8 cellular contexts compared by ENCODE assay signal in the genomic region with DNA sequence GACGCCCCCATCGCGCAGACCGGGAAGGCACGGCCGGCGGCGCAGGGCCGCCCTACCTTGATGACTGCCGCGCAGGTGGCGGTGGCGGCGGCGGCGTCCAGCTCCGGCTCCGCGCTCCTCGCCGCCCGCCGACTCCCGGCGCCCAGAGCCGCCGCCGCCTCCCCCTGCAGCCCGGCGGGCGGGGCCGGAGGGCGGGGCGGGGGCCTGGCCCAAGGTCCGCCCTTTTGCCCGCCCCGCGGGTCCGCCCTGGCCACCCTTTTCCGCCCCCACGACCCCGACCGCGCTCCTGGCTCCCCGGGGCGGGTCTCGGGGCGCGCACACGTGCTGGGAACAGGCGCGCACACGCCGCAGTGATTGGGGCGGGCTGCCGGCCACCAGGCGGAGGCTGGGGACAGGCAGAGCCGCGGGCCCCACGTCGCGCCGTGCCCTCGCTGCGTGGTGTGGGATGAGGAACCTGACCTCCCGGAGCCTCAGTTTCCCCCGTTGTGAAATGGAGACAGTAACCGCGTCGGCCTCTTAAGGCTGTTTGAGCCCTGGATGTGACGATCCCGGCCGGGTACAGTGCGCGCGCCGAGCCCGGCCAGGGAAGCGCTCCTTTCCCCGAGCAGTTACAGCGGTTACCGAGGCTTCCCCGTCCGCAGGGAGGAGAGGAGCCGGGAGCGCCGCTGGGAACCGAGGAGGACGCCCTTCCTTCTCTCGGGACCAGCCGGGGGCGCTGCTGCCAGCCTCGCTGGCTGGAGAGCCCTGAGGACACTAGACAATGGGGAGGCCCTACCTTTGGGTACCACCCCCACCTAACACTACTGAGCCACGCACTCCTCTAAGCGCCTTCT. TPM values are rescaled to one million over a fixed set of nuclear protein-coding genes. Genes with fewer than 3 reads are reported as not detected.
DNase-seq lines count a peak whose midpoint lies in the region; ATAC-seq and TF ChIP-seq lines count a peak whose summit lies in the region.

A gene with protein sequence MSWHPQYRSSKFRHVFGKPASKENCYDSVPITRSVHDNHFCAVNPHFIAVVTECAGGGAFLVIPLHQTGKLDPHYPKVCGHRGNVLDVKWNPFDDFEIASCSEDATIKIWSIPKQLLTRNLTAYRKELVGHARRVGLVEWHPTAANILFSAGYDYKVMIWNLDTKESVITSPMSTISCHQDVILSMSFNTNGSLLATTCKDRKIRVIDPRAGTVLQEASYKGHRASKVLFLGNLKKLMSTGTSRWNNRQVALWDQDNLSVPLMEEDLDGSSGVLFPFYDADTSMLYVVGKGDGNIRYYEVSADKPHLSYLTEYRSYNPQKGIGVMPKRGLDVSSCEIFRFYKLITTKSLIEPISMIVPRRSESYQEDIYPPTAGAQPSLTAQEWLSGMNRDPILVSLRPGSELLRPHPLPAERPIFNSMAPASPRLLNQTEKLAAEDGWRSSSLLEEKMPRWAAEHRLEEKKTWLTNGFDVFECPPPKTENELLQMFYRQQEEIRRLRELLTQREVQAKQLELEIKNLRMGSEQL (minus strand): TSS at position 135 of the 833 bp plus-strand sequence. CDS start 34,977 bp downstream, outside the sequence.

- H3K4me1 ChIP-seq in mucosa of descending colon (ENCODE audit: low read depth) = peaks cover 5% of the 10 kb centered on the region

- no peaks in the 10 kb centered on the region for H3K36me3 ChIP-seq in mucosa of descending colon (ENCODE audit: low read depth)

- peak; percentile 88 for DNase-seq in AG08395 (ENCODE audit: low spot score)
- DNase-seq in NOMO-1 (lab: John Stamatoyannopoulos, UW; ENCODE audit: unreplicated experiment in 2 of 2) = peak; percentile 71 to 82
- DNase-seq in activated T-cell treated with anti-CD3 and anti-CD28 coated beads for 24 hours (ENCODE audit: low read depth) = peak; percentile 64
- DNase-seq in epithelial cell of prostate (ENCODE audit: low read depth, low spot score) = peak; percentile 71
- peak; percentile 85 to 93 (median 86) for DNase-seq in mucosa of descending colon
- DNase-seq in stimulated activated CD8-positive, alpha-beta memory T cell treated with anti-CD3 and anti-CD28 coated beads, Interleukin-4, amount 100 ng/mL, for 1 hour (ENCODE audit: low read depth in 2 of 2, low spot score in 1 of 2) = peak; percentile 28 to 44

- no peaks in the 10 kb centered on the region for H3K9me3 ChIP-seq in mucosa of descending colon

- peak within 1 kb of the TSS; percentile 87 for H3K27ac ChIP-seq in epithelial cell of prostate

- TF ChIP-seq CTCF in mucosa of descending colon (IDR thresholded peaks at IDR 0.05) = no peak

- intact Hi-C loops in mucosa of descending colon (cut with DNase I, micrococcal nuclease) = no loop called here

- H3K4me3 ChIP-seq in mucosa of descending colon = peak within 1 kb of the TSS; percentile 48

- ATAC-seq in GM18907 (IDR thresholded peaks at IDR 0.05; ENCODE audit: unreplicated experiment) (peak; percentile 66), HG03571 (IDR thresholded peaks at IDR 0.05; ENCODE audit: unreplicated experiment) (peak; percentile 47), mucosa of descending colon (peak; percentile 87)

RNA-seq across cellular contexts. Expression of the gene that starts here (rescaled TPM):
- 10 to 100 TPM; 25.8 to 56.1 (median 45.0) TPM for total RNA-seq in mucosa of descending colon

Comparison
In these comparisons a context has a peak if more than half of its experiments do, and no peak if none do; other contexts are left out.
1. Peak in every context shown above with its lines: DNase-seq, ATAC-seq, H3K4me3 ChIP-seq and H3K27ac ChIP-seq.
2. DNase-seq: peak in every context shown above with its lines; median percentile 88 in AG08395; 86 in mucosa of descending colon; 76 in NOMO-1; 71 in epithelial cell of prostate; 64 in activated T-cell treated with anti-CD3 and anti-CD28 coated beads for 24 hours; 36 in stimulated activated CD8-positive, alpha-beta memory T cell treated with anti-CD3 and anti-CD28 coated beads, Interleukin-4, amount 100 ng/mL, for 1 hour.